ENCODE assay signal across 8 cellular contexts in the genomic region with DNA sequence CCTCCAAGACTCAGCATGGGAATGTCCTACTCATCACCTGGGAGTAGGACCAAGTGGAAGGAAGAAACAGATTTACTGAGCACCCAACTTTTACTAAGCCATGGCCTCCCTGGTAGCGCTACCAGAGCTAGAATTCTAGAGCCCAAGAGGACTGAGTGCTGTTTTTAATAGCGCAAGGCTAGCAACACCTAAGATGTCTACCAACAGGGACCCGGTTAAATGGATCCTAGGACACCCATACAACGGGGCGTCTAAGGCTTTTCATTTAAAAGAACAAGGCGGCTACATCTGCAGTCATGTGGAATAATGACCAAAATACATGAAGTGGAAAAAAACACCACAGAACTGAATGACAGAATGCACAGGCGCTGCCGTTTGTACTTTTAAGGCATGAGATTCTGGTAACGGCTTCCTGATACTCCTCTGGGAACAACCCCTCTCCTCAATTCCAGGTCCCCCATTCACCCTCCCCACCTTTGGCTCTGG. TPM values are rescaled to one million over a fixed set of nuclear protein-coding genes. Genes with fewer than 3 reads are reported as not detected.
DNase-seq lines count a peak whose midpoint lies in the region; ATAC-seq and TF ChIP-seq lines count a peak whose summit lies in the region.

No MANE protein-coding gene starts in this region.

- peak overlapping the region in 2 of 3 donors; percentile 62 to 65 for H3K27ac Mint-ChIP-seq in CD4-positive, CD25-positive, alpha-beta regulatory T cell
- peak overlapping the region; percentile 77 for H3K27ac Mint-ChIP-seq in activated T-helper 2 cell treated with anti-CD3 and anti-CD28 coated beads, Interferon-gamma antibody, Interleukin-2, Interleukin-4, amounts not matched to agents 10 μg/mL and 5 μg/mL and 100 μg/mL, durations not matched to agents 14 hours and 24 hours and 36 hours
- H3K27ac Mint-ChIP-seq in natural killer cell, result peak overlapping the region; percentile 87 to 95

- peaks cover 12% of the 10 kb centered on the region for H3K36me3 Mint-ChIP-seq in CD4-positive, CD25-positive, alpha-beta regulatory T cell
- H3K36me3 Mint-ChIP-seq in activated T-helper 2 cell treated with anti-CD3 and anti-CD28 coated beads, Interferon-gamma antibody, Interleukin-2, Interleukin-4, amounts not matched to agents 10 μg/mL and 5 μg/mL and 100 μg/mL, durations not matched to agents 14 hours and 24 hours and 36 hours (ENCODE audit: low read depth), result peaks cover 44% of the 10 kb centered on the region
- no peaks in the 10 kb centered on the region for H3K36me3 Mint-ChIP-seq in natural killer cell

- no peak for ATAC-seq in CD4-positive, CD25-positive, alpha-beta regulatory T cell (ENCODE audit: low read depth in 2 of 2)
- ATAC-seq in natural killer cell, result peak; percentile 14 to 31 (median 16)

- H3K36me3 ChIP-seq in CD4-positive, CD25-positive, alpha-beta regulatory T cell (ENCODE audit: control insufficient read depth, insufficient read depth, low read length), result peaks cover 7% of the 10 kb centered on the region
- H3K36me3 ChIP-seq in HEK293 (ENCODE audit: control insufficient read depth in 2 of 2, insufficient read depth in 1 of 2, low read length in 2 of 2), result peaks cover 0 to 7% of the 10 kb centered on the region in 2 experiments; a peak in 2 of 3 replicates
- no peaks in the 10 kb centered on the region for H3K36me3 ChIP-seq in testis (ENCODE audit: low read depth, missing control alignments)

- H3K9me3 ChIP-seq in CD4-positive, CD25-positive, alpha-beta regulatory T cell (ENCODE audit: control insufficient read depth in 2 of 2, low read length in 2 of 2), result no peaks in the 10 kb centered on the region
- no peaks in the 10 kb centered on the region for H3K9me3 ChIP-seq in HEK293 (ENCODE audit: control insufficient read depth, insufficient read depth, low read depth, low read length)
- no peaks in the 10 kb centered on the region for H3K9me3 ChIP-seq in testis

- intact Hi-C loops in activated T-helper 2 cell treated with anti-CD3 and anti-CD28 coated beads, Interferon-gamma antibody, Interleukin-2, Interleukin-4, amounts not matched to agents 10 μg/mL and 5 μg/mL and 100 μg/mL, durations not matched to agents 14 hours and 24 hours and 36 hours (cut with micrococcal nuclease), result loop anchor here (2.0 to 10.0 kb wide), 4 partner anchors 50 to 140 kb away; a partner anchor contains a TSS
- intact Hi-C loops in natural killer cell (cut with micrococcal nuclease) (loop anchor here (2.0 kb wide), 1 partner anchor 52 kb away; a partner anchor contains a TSS), testis (cut with DNase I; ENCODE audit: low total_unique reads) (no loop called here)

- WGBS in testis, 2 donors, result 92 to 95% methylated on average over 9 of the region's 9 CpGs

- H3K27me3 ChIP-seq in CD4-positive, CD25-positive, alpha-beta regulatory T cell (ENCODE audit: control insufficient read depth, insufficient read depth, low read length), result no peaks in the 10 kb centered on the region
- no peaks in the 10 kb centered on the region for H3K27me3 ChIP-seq in testis

- DNase-seq in CD4-positive, CD25-positive, alpha-beta regulatory T cell, result no peak
- DNase-seq in activated T-helper 2 cell treated with anti-CD3 and anti-CD28 coated beads, Interferon-gamma antibody, Interleukin-2, Interleukin-4, amounts not matched to agents 10 μg/mL and 5 μg/mL and 100 μg/mL, durations not matched to agents 14 hours and 24 hours and 36 hours (ENCODE audit: low spot score), result no peak
- DNase-seq in natural killer cell (no peak), testis (no peak), SKM-1 (lab: John Stamatoyannopoulos, UW; ENCODE audit: unreplicated experiment) (no peak), NCI-H187 treated with DMSO at 0.1 percent for 48 hours (lab: John Stamatoyannopoulos, UW) (no peak), NCI-H345 treated with DMSO at 0.1 percent for 48 hours (lab: John Stamatoyannopoulos, UW; ENCODE audit: unreplicated experiment) (no peak)

- peak overlapping the region; percentile 39 to 88 (median 58) for H3K4me3 Mint-ChIP-seq in CD4-positive, CD25-positive, alpha-beta regulatory T cell
- H3K4me3 Mint-ChIP-seq in activated T-helper 2 cell treated with anti-CD3 and anti-CD28 coated beads, Interferon-gamma antibody, Interleukin-2, Interleukin-4, amounts not matched to agents 10 μg/mL and 5 μg/mL and 100 μg/mL, durations not matched to agents 14 hours and 24 hours and 36 hours (ENCODE audit: low read depth), result peak overlapping the region; percentile 15
- H3K4me3 Mint-ChIP-seq in natural killer cell, result peak overlapping the region; percentile 53

- peaks cover 10 to 85% (median 67%) of the 10 kb centered on the region in 4 donors for H3K4me1 Mint-ChIP-seq in CD4-positive, CD25-positive, alpha-beta regulatory T cell
- H3K4me1 Mint-ChIP-seq in activated T-helper 2 cell treated with anti-CD3 and anti-CD28 coated beads, Interferon-gamma antibody, Interleukin-2, Interleukin-4, amounts not matched to agents 10 μg/mL and 5 μg/mL and 100 μg/mL, durations not matched to agents 14 hours and 24 hours and 36 hours (ENCODE audit: low read depth), result peaks cover 64% of the 10 kb centered on the region
- H3K4me1 Mint-ChIP-seq in natural killer cell, result peaks cover 61 to 72% of the 10 kb centered on the region in 2 donors

- CTCF ChIA-PET in HEK293 (lab: Yijun Ruan, JAX), result interaction anchor here (1.1 kb wide), 1 partner anchor 44 kb away, joined by 3 read pairs; no protein-coding TSS in a partner anchor

- TF ChIP-seq CTCF in HEK293 (tag by site-specific recombination; IDR thresholded peaks at IDR 0.05) (no peak), natural killer cell (IDR thresholded peaks at IDR 0.05) (no peak), testis (IDR thresholded peaks at IDR 0.05) (no peak)

- no peak for TF ChIP-seq POLR2A in testis (IDR thresholded peaks at IDR 0.05)

- no peak overlapping the region for H3K27ac ChIP-seq in CD4-positive, CD25-positive, alpha-beta regulatory T cell (ENCODE audit: insufficient read depth, low read length, poor library complexity, severe bottlenecking)
- H3K27ac ChIP-seq in HEK293 (ENCODE audit: extremely low read depth, low read depth, low read length) (peak overlapping the region; percentile 11; the same call in 1 of the 2 replicates), testis (no peak overlapping the region)

- H3K4me1 ChIP-seq in CD4-positive, CD25-positive, alpha-beta regulatory T cell (ENCODE audit: control insufficient read depth, insufficient read depth, low read length, poor library complexity, severe bottlenecking), result peaks cover 41% of the 10 kb centered on the region
- H3K4me1 ChIP-seq in HEK293 (ENCODE audit: control insufficient read depth, insufficient read depth, low read length), result peaks cover 13% of the 10 kb centered on the region
- peaks cover 19% of the 10 kb centered on the region for H3K4me1 ChIP-seq in testis

- peaks cover 7% of the 10 kb centered on the region for H3K27me3 Mint-ChIP-seq in CD4-positive, CD25-positive, alpha-beta regulatory T cell
- H3K27me3 Mint-ChIP-seq in activated T-helper 2 cell treated with anti-CD3 and anti-CD28 coated beads, Interferon-gamma antibody, Interleukin-2, Interleukin-4, amounts not matched to agents 10 μg/mL and 5 μg/mL and 100 μg/mL, durations not matched to agents 14 hours and 24 hours and 36 hours (ENCODE audit: low read depth), result no peaks in the 10 kb centered on the region
- no peaks in the 10 kb centered on the region for H3K27me3 Mint-ChIP-seq in natural killer cell (ENCODE audit: low read depth in 2 of 2)

- H3K4me3 ChIP-seq in CD4-positive, CD25-positive, alpha-beta regulatory T cell (ENCODE audit: low read depth, low read length), result peak overlapping the region; percentile 31
- H3K4me3 ChIP-seq in HEK293 (ENCODE audit: low read depth, low read length), result no peak overlapping the region
- H3K4me3 ChIP-seq in testis, result no peak overlapping the region

- POLR2A ChIA-PET in HEK293 (lab: Yijun Ruan, JAX), result interaction anchor here (0.5 to 1.1 kb wide), 2 partner anchors 47 to 52 kb away, joined by 4 read pairs; a partner anchor contains a TSS

- H3K9me3 Mint-ChIP-seq in CD4-positive, CD25-positive, alpha-beta regulatory T cell, result peaks cover 0 to 2% (median 0%) of the 10 kb centered on the region in 7 donors
- H3K9me3 Mint-ChIP-seq in activated T-helper 2 cell treated with anti-CD3 and anti-CD28 coated beads, Interferon-gamma antibody, Interleukin-2, Interleukin-4, amounts not matched to agents 10 μg/mL and 5 μg/mL and 100 μg/mL, durations not matched to agents 14 hours and 24 hours and 36 hours, result no peaks in the 10 kb centered on the region
- H3K9me3 Mint-ChIP-seq in natural killer cell, result no peaks in the 10 kb centered on the region

RNA-seq across cellular contexts. Expression of a gene that starts 5.1 kb away (rescaled TPM):
- 109 TPM for total RNA-seq in CD4-positive, CD25-positive, alpha-beta regulatory T cell
- polyA plus RNA-seq in CD4-positive, CD25-positive, alpha-beta regulatory T cell, result 10 to 100 TPM; 46.5 to 52.8 (median 49.4) TPM
- 108 and 110 TPM in 2 replicates for total RNA-seq in activated T-helper 2 cell treated with anti-CD3 and anti-CD28 coated beads, Interferon-gamma antibody, Interleukin-2, Interleukin-4, amounts not matched to agents 10 μg/mL and 5 μg/mL and 100 μg/mL, durations not matched to agents 14 hours and 24 hours and 36 hours
- 100 to 1,000 TPM; 129 to 134 (median 131) TPM for total RNA-seq in natural killer cell
- total RNA-seq in testis, result 10 to 100 TPM; 60.6 to 71.9 TPM
- polyA plus RNA-seq in testis (ENCODE audit: insufficient read depth, low read depth, low replicate concordance), result 47.2 TPM

RNA-seq across cellular contexts. Expression of a gene that starts 51.9 kb away (rescaled TPM):
- total RNA-seq in CD4-positive, CD25-positive, alpha-beta regulatory T cell, result 10.2 TPM
- 10 to 100 TPM in 3 of 4 donors, 1 to 10 TPM in 1; 9.5 to 13.5 (median 12.0) TPM for polyA plus RNA-seq in CD4-positive, CD25-positive, alpha-beta regulatory T cell
- total RNA-seq in activated T-helper 2 cell treated with anti-CD3 and anti-CD28 coated beads, Interferon-gamma antibody, Interleukin-2, Interleukin-4, amounts not matched to agents 10 μg/mL and 5 μg/mL and 100 μg/mL, durations not matched to agents 14 hours and 24 hours and 36 hours, result 25.3 and 26.6 TPM in 2 replicates
- total RNA-seq in natural killer cell, result 10 to 100 TPM; 12.1 to 14.2 (median 12.4) TPM
- 10 to 100 TPM; 55.9 to 76.7 TPM for total RNA-seq in testis
- 32.3 TPM for polyA plus RNA-seq in testis (ENCODE audit: insufficient read depth, low read depth, low replicate concordance)

RNA-seq across cellular contexts. Expression of a gene that starts 52.2 kb away (rescaled TPM):
- 18.7 TPM for total RNA-seq in CD4-positive, CD25-positive, alpha-beta regulatory T cell
- 10 to 100 TPM in 3 of 4 donors, 1 to 10 TPM in 1; 9.2 to 14.1 (median 11.1) TPM for polyA plus RNA-seq in CD4-positive, CD25-positive, alpha-beta regulatory T cell
- 23.8 and 24.2 TPM in 2 replicates for total RNA-seq in activated T-helper 2 cell treated with anti-CD3 and anti-CD28 coated beads, Interferon-gamma antibody, Interleukin-2, Interleukin-4, amounts not matched to agents 10 μg/mL and 5 μg/mL and 100 μg/mL, durations not matched to agents 14 hours and 24 hours and 36 hours
- 10 to 100 TPM; 18.4 to 26.6 (median 20.3) TPM for total RNA-seq in natural killer cell
- 10 to 100 TPM; 35.1 to 40.7 TPM for total RNA-seq in testis
- 21.5 TPM for polyA plus RNA-seq in testis (ENCODE audit: insufficient read depth, low read depth, low replicate concordance)

RNA-seq across cellular contexts. Expression of a gene that starts 52.3 kb away (rescaled TPM):
- 38.8 TPM for total RNA-seq in CD4-positive, CD25-positive, alpha-beta regulatory T cell
- 10 to 100 TPM; 13.0 to 17.5 (median 14.7) TPM for polyA plus RNA-seq in CD4-positive, CD25-positive, alpha-beta regulatory T cell
- 57.7 and 62.5 TPM in 2 replicates for total RNA-seq in activated T-helper 2 cell treated with anti-CD3 and anti-CD28 coated beads, Interferon-gamma antibody, Interleukin-2, Interleukin-4, amounts not matched to agents 10 μg/mL and 5 μg/mL and 100 μg/mL, durations not matched to agents 14 hours and 24 hours and 36 hours
- 10 to 100 TPM; 51.4 to 65.8 (median 63.6) TPM for total RNA-seq in natural killer cell
- total RNA-seq in testis, result 100 to 1,000 TPM; 269 to 275 TPM
- polyA plus RNA-seq in testis (ENCODE audit: insufficient read depth, low read depth, low replicate concordance), result 76.8 TPM

Comparison
In these comparisons a context has a peak if more than half of its experiments do, and no peak if none do; other contexts are left out.
1. ATAC-seq: peak in natural killer cell (3 of 3); none in CD4-positive, CD25-positive, alpha-beta regulatory T cell (0 of 2).
2. Peak in every context shown above with its lines, with median percentiles within 50 percentile points of each other: H3K27ac Mint-ChIP-seq and H3K4me3 Mint-ChIP-seq.